ENCODE assay signal across 27 cellular contexts in genomic region chr18:28138816-28139215, GRCh38. TPM values are rescaled to one million over a fixed set of nuclear protein-coding genes. Genes with fewer than 3 reads are reported as not detected.
"Had no signal": no experiment of that assay in that cellular context is flagged by ENCODE, and none has a peak within 500 bp of the region (broad histone marks: within the 10 kb centered on the region; RNA-seq: fewer than 3 reads in every experiment).

No MANE protein-coding gene starts in this region.

- H3K4me3 ChIP-seq: ascending aorta, esophagus squamous epithelium had no signal

- H3K36me3 ChIP-seq: ascending aorta, brain microvascular endothelial cell, esophagus squamous epithelium had no signal

- H3K27me3 ChIP-seq: ascending aorta, brain microvascular endothelial cell, esophagus squamous epithelium had no signal

- H3K27ac ChIP-seq: ascending aorta, brain microvascular endothelial cell, epithelial cell of prostate, esophagus squamous epithelium, WERI-Rb-1 had no signal

- DNase-seq: activated B cell treated with CpG ODN at 0.5 μM for 24 hours; activated CD4-positive, alpha-beta memory T cell treated with anti-CD3 and anti-CD28 coated beads for 36 hours; activated CD4-positive, alpha-beta T cell treated with anti-CD3 and anti-CD28 coated beads for 36 hours; activated CD4-positive, alpha-beta T cell treated with anti-CD3 and anti-CD28 coated beads, Interleukin-2, amount 10 ng/mL, durations not matched to agents 24 days and 14 days; activated CD4-positive, CD25-positive, alpha-beta regulatory T cell treated with anti-CD3 and anti-CD28 coated beads, Interleukin-2, amount 50 U/mL, for 72 hours; activated CD8-positive, alpha-beta memory T cell treated with anti-CD3 and anti-CD28 coated beads, Interleukin-2, amount 10 ng/mL, durations not matched to agents 7 days and 5 days; activated CD8-positive, alpha-beta memory T cell treated with anti-CD3 and anti-CD28 coated beads, Interleukin-2, amount 50 U/mL, for 4 hours; activated CD8-positive, alpha-beta T cell treated with anti-CD3 and anti-CD28 coated beads, Interleukin-2, amount 10 ng/mL, durations not matched to agents 7 days and 5 days; activated gamma-delta T cell; activated naive CD4-positive, alpha-beta T cell; activated naive CD4-positive, alpha-beta T cell treated with anti-CD3 and anti-CD28 coated beads, Interleukin-2, amount 10 ng/mL, durations not matched to agents 7 days and 5 days; activated naive CD8-positive, alpha-beta T cell treated with anti-CD3 and anti-CD28 coated beads, Interleukin-2, amount 10 ng/mL, durations not matched to agents 7 days and 5 days; activated T-cell treated with anti-CD3 and anti-CD28 coated beads, Interleukin-2, amount 50 U/mL, for 1 hour; activated T-cell treated with anti-CD3 and anti-CD28 coated beads, Interleukin-2, amount 50 U/mL, for 72 hours; brain microvascular endothelial cell; caudate nucleus; effector CD8-positive, alpha-beta T cell; esophagus squamous epithelium; foreskin fibroblast; head of caudate nucleus; T-helper 1 cell; T-helper 17 cell; T1000; WERI-Rb-1 had no signal

- ATAC-seq: activated CD4-positive, alpha-beta T cell treated with anti-CD3 and anti-CD28 coated beads for 36 hours; activated CD8-positive, alpha-beta memory T cell treated with anti-CD3 and anti-CD28 coated beads, Interleukin-2, amount 10 ng/mL, durations not matched to agents 7 days and 5 days; activated CD8-positive, alpha-beta T cell treated with anti-CD3 and anti-CD28 coated beads, Interleukin-2, amount 10 ng/mL, durations not matched to agents 7 days and 5 days; activated naive CD4-positive, alpha-beta T cell treated with anti-CD3 and anti-CD28 coated beads, Interleukin-2, amount 50 U/mL, for 72 hours; activated T-cell treated with anti-CD3 and anti-CD28 coated beads, Interleukin-2, amount 50 U/mL, for 72 hours; T-helper 17 cell had no signal

- H3K4me1 ChIP-seq: ascending aorta, esophagus squamous epithelium had no signal

- H3K9me3 ChIP-seq: ascending aorta, esophagus squamous epithelium had no signal

RNA-seq across cellular contexts. Expression of gene CDH2, which starts 38.1 kb away (rescaled TPM):
- total RNA-seq: activated B cell treated with CpG ODN at 0.5 μM for 24 hours; activated CD4-positive, alpha-beta memory T cell treated with anti-CD3 and anti-CD28 coated beads for 36 hours; activated CD4-positive, alpha-beta T cell treated with anti-CD3 and anti-CD28 coated beads for 36 hours; activated naive CD8-positive, alpha-beta T cell treated with anti-CD3 and anti-CD28 coated beads, Interleukin-2, amount 10 ng/mL, durations not matched to agents 7 days and 5 days had no signal
